Comparison of ENCODE assay signal across 1 cellular context in genomic region chr5:137994556-137994955, GRCh38.
A peak's percentile ranks its signal among the peaks of the same experiment; 100 is the strongest.
TF ChIP-seq lines count a peak whose summit lies in the region.

No MANE protein-coding gene starts in this region.

TF ChIP-seq in K562, 482 proteins besides CTCF, POLR2A, EP300 and RAD21 (continued from another document):
- TF ChIP-seq GTF2B (IDR thresholded peaks at IDR 0.05; ENCODE audit: extremely low read depth, insufficient read length), result no peak
- no peak for TF ChIP-seq THRAP3 (IDR thresholded peaks at IDR 0.05; ENCODE audit: borderline replicate concordance)
- TF ChIP-seq GATAD2A (IDR thresholded peaks at IDR 0.05), result no peak
- TF ChIP-seq KLF10 (CRISPR knock-in tag; IDR thresholded peaks at IDR 0.05), result no peak
- TF ChIP-seq JUND (IDR thresholded peaks at IDR 0.05; ENCODE audit: borderline replicate concordance, low read depth, low read length), result no peak
- no peak for TF ChIP-seq JUND (tag; IDR thresholded peaks at IDR 0.05; ENCODE audit: borderline replicate concordance, low read depth, low read length)
- TF ChIP-seq CC2D1A (IDR thresholded peaks at IDR 0.05), result no peak
- no peak for TF ChIP-seq VEZF1 (CRISPR knock-in tag; IDR thresholded peaks at IDR 0.05)
- TF ChIP-seq ZNF121 (CRISPR knock-in tag; conservative IDR thresholded peaks at IDR 0.05), result no peak
- TF ChIP-seq SMARCE1 (IDR thresholded peaks at IDR 0.05), result no peak
- no peak for TF ChIP-seq RBM15 (IDR thresholded peaks at IDR 0.05; ENCODE audit: insufficient read depth, low read length)
- peak; percentile 78 for TF ChIP-seq MEIS2 (IDR thresholded peaks at IDR 0.05; ENCODE audit: partially characterized antibody)
- no peak for TF ChIP-seq ZNF830 (CRISPR knock-in tag; IDR thresholded peaks at IDR 0.05)
- no peak for TF ChIP-seq ATF7 (IDR thresholded peaks at IDR 0.05)
- TF ChIP-seq HINFP (tag; conservative IDR thresholded peaks at IDR 0.05; ENCODE audit: low read depth), result no peak
- peak in 1 of 2 experiments; percentile 29 for TF ChIP-seq NCOA2 (IDR thresholded peaks at IDR 0.05; ENCODE audit: partially characterized antibody in 2 of 2)
- no peak for TF ChIP-seq HDAC3 (IDR thresholded peaks at IDR 0.05; ENCODE audit: borderline replicate concordance, partially characterized antibody)
- TF ChIP-seq TRIM25 (IDR thresholded peaks at IDR 0.05; ENCODE audit: borderline replicate concordance), result no peak
- TF ChIP-seq MYNN (IDR thresholded peaks at IDR 0.05), result no peak
- TF ChIP-seq MYNN (CRISPR knock-in tag; IDR thresholded peaks at IDR 0.05), result no peak
